Comparison of ENCODE assay signal across 1 cellular context in the genomic region with DNA sequence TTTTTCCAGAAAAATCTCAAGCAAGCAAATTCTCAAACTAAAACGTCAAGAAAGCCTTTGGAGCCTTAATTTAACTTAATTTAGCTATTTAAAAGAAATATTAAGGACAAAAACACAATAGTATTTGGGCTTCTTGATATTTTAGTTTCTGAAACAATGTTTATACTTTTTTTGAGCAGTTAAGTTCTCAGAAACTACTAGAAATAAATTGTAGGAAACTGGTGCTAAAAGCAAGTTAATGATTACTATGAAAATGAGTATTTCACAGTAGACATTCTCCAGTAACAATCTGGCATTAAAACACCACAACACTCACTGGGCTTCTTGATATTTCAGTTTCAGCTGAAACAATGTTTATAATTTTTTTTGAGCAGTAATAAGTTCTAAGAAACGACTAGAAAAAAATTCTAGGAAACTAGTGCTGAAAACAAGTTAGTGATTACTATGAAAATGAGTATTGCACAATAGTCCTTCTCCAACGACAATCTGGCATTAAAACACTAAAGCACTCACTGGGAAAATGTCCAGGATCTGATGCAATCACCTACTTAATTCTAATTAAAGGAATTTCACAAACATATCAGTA.
TF ChIP-seq lines count a peak whose summit lies in the region.

No MANE protein-coding gene starts in this region.

TF ChIP-seq in K562, 482 proteins besides CTCF, POLR2A, EP300 and RAD21 (continued from another document and continues in another):
- TF ChIP-seq, protein P1, sequence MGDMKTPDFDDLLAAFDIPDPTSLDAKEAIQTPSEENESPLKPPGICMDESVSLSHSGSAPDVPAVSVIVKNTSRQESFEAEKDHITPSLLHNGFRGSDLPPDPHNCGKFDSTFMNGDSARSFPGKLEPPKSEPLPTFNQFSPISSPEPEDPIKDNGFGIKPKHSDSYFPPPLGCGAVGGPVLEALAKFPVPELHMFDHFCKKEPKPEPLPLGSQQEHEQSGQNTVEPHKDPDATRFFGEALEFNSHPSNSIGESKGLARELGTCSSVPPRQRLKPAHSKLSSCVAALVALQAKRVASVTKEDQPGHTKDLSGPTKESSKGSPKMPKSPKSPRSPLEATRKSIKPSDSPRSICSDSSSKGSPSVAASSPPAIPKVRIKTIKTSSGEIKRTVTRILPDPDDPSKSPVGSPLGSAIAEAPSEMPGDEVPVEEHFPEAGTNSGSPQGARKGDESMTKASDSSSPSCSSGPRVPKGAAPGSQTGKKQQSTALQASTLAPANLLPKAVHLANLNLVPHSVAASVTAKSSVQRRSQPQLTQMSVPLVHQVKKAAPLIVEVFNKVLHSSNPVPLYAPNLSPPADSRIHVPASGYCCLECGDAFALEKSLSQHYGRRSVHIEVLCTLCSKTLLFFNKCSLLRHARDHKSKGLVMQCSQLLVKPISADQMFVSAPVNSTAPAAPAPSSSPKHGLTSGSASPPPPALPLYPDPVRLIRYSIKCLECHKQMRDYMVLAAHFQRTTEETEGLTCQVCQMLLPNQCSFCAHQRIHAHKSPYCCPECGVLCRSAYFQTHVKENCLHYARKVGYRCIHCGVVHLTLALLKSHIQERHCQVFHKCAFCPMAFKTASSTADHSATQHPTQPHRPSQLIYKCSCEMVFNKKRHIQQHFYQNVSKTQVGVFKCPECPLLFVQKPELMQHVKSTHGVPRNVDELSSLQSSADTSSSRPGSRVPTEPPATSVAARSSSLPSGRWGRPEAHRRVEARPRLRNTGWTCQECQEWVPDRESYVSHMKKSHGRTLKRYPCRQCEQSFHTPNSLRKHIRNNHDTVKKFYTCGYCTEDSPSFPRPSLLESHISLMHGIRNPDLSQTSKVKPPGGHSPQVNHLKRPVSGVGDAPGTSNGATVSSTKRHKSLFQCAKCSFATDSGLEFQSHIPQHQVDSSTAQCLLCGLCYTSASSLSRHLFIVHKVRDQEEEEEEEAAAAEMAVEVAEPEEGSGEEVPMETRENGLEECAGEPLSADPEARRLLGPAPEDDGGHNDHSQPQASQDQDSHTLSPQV (IDR thresholded peaks at IDR 0.05) = no peak
- TF ChIP-seq HDAC1 (IDR thresholded peaks at IDR 0.05) = no peak
- TF ChIP-seq, protein P2, sequence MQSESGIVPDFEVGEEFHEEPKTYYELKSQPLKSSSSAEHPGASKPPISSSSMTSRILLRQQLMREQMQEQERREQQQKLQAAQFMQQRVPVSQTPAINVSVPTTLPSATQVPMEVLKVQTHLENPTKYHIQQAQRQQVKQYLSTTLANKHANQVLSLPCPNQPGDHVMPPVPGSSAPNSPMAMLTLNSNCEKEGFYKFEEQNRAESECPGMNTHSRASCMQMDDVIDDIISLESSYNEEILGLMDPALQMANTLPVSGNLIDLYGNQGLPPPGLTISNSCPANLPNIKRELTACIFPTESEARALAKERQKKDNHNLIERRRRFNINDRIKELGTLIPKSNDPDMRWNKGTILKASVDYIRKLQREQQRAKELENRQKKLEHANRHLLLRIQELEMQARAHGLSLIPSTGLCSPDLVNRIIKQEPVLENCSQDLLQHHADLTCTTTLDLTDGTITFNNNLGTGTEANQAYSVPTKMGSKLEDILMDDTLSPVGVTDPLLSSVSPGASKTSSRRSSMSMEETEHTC (IDR thresholded peaks at IDR 0.05) = no peak
- TF ChIP-seq PTRF (tag; IDR thresholded peaks at IDR 0.05) = no peak
- TF ChIP-seq KAT2B (IDR thresholded peaks at IDR 0.05; ENCODE audit: low read depth, low read length) = no peak
- TF ChIP-seq SIRT6 (IDR thresholded peaks at IDR 0.05; ENCODE audit: low read depth, low read length) = no peak
- TF ChIP-seq KLF10 (CRISPR knock-in tag; IDR thresholded peaks at IDR 0.05) = no peak
- TF ChIP-seq SMARCB1 (IDR thresholded peaks at IDR 0.05; ENCODE audit: insufficient read length, low read depth) = no peak
- TF ChIP-seq FOS (IDR thresholded peaks at IDR 0.05; ENCODE audit: extremely low read depth, insufficient read length) = no peak
- TF ChIP-seq RBM17 (IDR thresholded peaks at IDR 0.05; ENCODE audit: borderline replicate concordance, low read depth, low read length) = no peak
- TF ChIP-seq HMG20A (CRISPR knock-in tag; conservative IDR thresholded peaks at IDR 0.05) = no peak
- TF ChIP-seq ILF3 (IDR thresholded peaks at IDR 0.05; ENCODE audit: borderline replicate concordance) = no peak
- no peak for TF ChIP-seq RBM39 (optimal IDR thresholded peaks at IDR 0.05; ENCODE audit: low read depth, low read length)
- TF ChIP-seq, protein P3, sequence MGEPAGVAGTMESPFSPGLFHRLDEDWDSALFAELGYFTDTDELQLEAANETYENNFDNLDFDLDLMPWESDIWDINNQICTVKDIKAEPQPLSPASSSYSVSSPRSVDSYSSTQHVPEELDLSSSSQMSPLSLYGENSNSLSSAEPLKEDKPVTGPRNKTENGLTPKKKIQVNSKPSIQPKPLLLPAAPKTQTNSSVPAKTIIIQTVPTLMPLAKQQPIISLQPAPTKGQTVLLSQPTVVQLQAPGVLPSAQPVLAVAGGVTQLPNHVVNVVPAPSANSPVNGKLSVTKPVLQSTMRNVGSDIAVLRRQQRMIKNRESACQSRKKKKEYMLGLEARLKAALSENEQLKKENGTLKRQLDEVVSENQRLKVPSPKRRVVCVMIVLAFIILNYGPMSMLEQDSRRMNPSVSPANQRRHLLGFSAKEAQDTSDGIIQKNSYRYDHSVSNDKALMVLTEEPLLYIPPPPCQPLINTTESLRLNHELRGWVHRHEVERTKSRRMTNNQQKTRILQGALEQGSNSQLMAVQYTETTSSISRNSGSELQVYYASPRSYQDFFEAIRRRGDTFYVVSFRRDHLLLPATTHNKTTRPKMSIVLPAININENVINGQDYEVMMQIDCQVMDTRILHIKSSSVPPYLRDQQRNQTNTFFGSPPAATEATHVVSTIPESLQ (CRISPR knock-in tag; IDR thresholded peaks at IDR 0.05) = no peak
- TF ChIP-seq POLR2H (tag; IDR thresholded peaks at IDR 0.05; ENCODE audit: low read depth) = peak; percentile 70
- TF ChIP-seq, protein P4, sequence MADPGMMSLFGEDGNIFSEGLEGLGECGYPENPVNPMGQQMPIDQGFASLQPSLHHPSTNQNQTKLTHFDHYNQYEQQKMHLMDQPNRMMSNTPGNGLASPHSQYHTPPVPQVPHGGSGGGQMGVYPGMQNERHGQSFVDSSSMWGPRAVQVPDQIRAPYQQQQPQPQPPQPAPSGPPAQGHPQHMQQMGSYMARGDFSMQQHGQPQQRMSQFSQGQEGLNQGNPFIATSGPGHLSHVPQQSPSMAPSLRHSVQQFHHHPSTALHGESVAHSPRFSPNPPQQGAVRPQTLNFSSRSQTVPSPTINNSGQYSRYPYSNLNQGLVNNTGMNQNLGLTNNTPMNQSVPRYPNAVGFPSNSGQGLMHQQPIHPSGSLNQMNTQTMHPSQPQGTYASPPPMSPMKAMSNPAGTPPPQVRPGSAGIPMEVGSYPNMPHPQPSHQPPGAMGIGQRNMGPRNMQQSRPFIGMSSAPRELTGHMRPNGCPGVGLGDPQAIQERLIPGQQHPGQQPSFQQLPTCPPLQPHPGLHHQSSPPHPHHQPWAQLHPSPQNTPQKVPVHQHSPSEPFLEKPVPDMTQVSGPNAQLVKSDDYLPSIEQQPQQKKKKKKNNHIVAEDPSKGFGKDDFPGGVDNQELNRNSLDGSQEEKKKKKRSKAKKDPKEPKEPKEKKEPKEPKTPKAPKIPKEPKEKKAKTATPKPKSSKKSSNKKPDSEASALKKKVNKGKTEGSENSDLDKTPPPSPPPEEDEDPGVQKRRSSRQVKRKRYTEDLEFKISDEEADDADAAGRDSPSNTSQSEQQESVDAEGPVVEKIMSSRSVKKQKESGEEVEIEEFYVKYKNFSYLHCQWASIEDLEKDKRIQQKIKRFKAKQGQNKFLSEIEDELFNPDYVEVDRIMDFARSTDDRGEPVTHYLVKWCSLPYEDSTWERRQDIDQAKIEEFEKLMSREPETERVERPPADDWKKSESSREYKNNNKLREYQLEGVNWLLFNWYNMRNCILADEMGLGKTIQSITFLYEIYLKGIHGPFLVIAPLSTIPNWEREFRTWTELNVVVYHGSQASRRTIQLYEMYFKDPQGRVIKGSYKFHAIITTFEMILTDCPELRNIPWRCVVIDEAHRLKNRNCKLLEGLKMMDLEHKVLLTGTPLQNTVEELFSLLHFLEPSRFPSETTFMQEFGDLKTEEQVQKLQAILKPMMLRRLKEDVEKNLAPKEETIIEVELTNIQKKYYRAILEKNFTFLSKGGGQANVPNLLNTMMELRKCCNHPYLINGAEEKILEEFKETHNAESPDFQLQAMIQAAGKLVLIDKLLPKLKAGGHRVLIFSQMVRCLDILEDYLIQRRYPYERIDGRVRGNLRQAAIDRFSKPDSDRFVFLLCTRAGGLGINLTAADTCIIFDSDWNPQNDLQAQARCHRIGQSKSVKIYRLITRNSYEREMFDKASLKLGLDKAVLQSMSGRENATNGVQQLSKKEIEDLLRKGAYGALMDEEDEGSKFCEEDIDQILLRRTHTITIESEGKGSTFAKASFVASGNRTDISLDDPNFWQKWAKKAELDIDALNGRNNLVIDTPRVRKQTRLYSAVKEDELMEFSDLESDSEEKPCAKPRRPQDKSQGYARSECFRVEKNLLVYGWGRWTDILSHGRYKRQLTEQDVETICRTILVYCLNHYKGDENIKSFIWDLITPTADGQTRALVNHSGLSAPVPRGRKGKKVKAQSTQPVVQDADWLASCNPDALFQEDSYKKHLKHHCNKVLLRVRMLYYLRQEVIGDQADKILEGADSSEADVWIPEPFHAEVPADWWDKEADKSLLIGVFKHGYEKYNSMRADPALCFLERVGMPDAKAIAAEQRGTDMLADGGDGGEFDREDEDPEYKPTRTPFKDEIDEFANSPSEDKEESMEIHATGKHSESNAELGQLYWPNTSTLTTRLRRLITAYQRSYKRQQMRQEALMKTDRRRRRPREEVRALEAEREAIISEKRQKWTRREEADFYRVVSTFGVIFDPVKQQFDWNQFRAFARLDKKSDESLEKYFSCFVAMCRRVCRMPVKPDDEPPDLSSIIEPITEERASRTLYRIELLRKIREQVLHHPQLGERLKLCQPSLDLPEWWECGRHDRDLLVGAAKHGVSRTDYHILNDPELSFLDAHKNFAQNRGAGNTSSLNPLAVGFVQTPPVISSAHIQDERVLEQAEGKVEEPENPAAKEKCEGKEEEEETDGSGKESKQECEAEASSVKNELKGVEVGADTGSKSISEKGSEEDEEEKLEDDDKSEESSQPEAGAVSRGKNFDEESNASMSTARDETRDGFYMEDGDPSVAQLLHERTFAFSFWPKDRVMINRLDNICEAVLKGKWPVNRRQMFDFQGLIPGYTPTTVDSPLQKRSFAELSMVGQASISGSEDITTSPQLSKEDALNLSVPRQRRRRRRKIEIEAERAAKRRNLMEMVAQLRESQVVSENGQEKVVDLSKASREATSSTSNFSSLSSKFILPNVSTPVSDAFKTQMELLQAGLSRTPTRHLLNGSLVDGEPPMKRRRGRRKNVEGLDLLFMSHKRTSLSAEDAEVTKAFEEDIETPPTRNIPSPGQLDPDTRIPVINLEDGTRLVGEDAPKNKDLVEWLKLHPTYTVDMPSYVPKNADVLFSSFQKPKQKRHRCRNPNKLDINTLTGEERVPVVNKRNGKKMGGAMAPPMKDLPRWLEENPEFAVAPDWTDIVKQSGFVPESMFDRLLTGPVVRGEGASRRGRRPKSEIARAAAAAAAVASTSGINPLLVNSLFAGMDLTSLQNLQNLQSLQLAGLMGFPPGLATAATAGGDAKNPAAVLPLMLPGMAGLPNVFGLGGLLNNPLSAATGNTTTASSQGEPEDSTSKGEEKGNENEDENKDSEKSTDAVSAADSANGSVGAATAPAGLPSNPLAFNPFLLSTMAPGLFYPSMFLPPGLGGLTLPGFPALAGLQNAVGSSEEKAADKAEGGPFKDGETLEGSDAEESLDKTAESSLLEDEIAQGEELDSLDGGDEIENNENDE (IDR thresholded peaks at IDR 0.05; ENCODE audit: low read depth, low read length) = no peak
- TF ChIP-seq NCOA1 (IDR thresholded peaks at IDR 0.05; ENCODE audit: low read depth) = no peak
- TF ChIP-seq ZNF408 (CRISPR knock-in tag; IDR thresholded peaks at IDR 0.05; ENCODE audit: low read depth) = no peak
- TF ChIP-seq, protein P5, sequence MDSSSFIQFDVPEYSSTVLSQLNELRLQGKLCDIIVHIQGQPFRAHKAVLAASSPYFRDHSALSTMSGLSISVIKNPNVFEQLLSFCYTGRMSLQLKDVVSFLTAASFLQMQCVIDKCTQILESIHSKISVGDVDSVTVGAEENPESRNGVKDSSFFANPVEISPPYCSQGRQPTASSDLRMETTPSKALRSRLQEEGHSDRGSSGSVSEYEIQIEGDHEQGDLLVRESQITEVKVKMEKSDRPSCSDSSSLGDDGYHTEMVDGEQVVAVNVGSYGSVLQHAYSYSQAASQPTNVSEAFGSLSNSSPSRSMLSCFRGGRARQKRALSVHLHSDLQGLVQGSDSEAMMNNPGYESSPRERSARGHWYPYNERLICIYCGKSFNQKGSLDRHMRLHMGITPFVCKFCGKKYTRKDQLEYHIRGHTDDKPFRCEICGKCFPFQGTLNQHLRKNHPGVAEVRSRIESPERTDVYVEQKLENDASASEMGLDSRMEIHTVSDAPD (CRISPR knock-in tag; IDR thresholded peaks at IDR 0.05) = no peak
- TF ChIP-seq, protein P6, sequence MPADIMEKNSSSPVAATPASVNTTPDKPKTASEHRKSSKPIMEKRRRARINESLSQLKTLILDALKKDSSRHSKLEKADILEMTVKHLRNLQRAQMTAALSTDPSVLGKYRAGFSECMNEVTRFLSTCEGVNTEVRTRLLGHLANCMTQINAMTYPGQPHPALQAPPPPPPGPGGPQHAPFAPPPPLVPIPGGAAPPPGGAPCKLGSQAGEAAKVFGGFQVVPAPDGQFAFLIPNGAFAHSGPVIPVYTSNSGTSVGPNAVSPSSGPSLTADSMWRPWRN (IDR thresholded peaks at IDR 0.05; ENCODE audit: low read depth) = no peak
- no peak for TF ChIP-seq IRF2 (CRISPR knock-in tag; IDR thresholded peaks at IDR 0.05)
- TF ChIP-seq PML (IDR thresholded peaks at IDR 0.05; ENCODE audit: low read length) = no peak
- no peak for TF ChIP-seq HNRNPLL (IDR thresholded peaks at IDR 0.05; ENCODE audit: low read depth, low read length, poor library complexity, severe bottlenecking)
- TF ChIP-seq, protein P7, sequence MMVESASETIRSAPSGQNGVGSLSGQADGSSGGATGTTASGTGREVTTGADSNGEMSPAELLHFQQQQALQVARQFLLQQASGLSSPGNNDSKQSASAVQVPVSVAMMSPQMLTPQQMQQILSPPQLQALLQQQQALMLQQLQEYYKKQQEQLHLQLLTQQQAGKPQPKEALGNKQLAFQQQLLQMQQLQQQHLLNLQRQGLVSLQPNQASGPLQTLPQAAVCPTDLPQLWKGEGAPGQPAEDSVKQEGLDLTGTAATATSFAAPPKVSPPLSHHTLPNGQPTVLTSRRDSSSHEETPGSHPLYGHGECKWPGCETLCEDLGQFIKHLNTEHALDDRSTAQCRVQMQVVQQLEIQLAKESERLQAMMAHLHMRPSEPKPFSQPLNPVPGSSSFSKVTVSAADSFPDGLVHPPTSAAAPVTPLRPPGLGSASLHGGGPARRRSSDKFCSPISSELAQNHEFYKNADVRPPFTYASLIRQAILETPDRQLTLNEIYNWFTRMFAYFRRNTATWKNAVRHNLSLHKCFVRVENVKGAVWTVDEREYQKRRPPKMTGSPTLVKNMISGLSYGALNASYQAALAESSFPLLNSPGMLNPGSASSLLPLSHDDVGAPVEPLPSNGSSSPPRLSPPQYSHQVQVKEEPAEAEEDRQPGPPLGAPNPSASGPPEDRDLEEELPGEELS (CRISPR knock-in tag; IDR thresholded peaks at IDR 0.05; ENCODE audit: borderline replicate concordance) = no peak
- TF ChIP-seq RAD51 (IDR thresholded peaks at IDR 0.05; ENCODE audit: borderline replicate concordance, low read depth) = no peak
- peak; percentile 32; the same call in 1 of the 2 replicates for TF ChIP-seq MYC (IDR thresholded peaks at IDR 0.05; ENCODE audit: low read depth, low read length)
- TF ChIP-seq MYC (CRISPR knock-in tag; IDR thresholded peaks at IDR 0.05; ENCODE audit: borderline replicate concordance, low read depth) = no peak
